ENCODE assay signal across 1 cellular context in the genomic region with DNA sequence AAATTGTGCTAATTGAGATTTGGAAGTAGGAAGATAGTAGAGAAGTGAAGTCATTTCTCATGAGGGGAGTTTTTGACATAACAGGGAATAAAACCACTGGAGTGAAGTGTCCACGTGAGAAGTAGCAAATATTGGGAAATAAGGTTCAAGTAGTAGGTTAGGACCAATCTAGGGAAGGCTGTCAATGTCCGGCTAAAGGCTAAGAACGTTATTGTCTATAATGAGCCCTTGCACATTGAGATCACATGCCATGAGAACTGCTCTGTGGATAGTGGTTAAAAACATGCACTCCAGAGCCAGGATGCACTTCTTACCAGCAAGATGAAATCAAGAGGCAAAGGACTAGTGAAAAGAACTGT.
TF ChIP-seq lines count a peak whose summit lies in the region.

No MANE protein-coding gene starts in this region.

TF ChIP-seq in SK-N-SH, 30 proteins besides CTCF, POLR2A, EP300 and RAD21:
- TF ChIP-seq, protein P1, sequence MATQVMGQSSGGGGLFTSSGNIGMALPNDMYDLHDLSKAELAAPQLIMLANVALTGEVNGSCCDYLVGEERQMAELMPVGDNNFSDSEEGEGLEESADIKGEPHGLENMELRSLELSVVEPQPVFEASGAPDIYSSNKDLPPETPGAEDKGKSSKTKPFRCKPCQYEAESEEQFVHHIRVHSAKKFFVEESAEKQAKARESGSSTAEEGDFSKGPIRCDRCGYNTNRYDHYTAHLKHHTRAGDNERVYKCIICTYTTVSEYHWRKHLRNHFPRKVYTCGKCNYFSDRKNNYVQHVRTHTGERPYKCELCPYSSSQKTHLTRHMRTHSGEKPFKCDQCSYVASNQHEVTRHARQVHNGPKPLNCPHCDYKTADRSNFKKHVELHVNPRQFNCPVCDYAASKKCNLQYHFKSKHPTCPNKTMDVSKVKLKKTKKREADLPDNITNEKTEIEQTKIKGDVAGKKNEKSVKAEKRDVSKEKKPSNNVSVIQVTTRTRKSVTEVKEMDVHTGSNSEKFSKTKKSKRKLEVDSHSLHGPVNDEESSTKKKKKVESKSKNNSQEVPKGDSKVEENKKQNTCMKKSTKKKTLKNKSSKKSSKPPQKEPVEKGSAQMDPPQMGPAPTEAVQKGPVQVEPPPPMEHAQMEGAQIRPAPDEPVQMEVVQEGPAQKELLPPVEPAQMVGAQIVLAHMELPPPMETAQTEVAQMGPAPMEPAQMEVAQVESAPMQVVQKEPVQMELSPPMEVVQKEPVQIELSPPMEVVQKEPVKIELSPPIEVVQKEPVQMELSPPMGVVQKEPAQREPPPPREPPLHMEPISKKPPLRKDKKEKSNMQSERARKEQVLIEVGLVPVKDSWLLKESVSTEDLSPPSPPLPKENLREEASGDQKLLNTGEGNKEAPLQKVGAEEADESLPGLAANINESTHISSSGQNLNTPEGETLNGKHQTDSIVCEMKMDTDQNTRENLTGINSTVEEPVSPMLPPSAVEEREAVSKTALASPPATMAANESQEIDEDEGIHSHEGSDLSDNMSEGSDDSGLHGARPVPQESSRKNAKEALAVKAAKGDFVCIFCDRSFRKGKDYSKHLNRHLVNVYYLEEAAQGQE (IDR thresholded peaks at IDR 0.05; ENCODE audit: low read depth, low read length), result no peak
- TF ChIP-seq, protein P2, sequence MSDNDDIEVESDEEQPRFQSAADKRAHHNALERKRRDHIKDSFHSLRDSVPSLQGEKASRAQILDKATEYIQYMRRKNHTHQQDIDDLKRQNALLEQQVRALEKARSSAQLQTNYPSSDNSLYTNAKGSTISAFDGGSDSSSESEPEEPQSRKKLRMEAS (IDR thresholded peaks at IDR 0.05; ENCODE audit: low read depth), result no peak
- TF ChIP-seq, protein P3, sequence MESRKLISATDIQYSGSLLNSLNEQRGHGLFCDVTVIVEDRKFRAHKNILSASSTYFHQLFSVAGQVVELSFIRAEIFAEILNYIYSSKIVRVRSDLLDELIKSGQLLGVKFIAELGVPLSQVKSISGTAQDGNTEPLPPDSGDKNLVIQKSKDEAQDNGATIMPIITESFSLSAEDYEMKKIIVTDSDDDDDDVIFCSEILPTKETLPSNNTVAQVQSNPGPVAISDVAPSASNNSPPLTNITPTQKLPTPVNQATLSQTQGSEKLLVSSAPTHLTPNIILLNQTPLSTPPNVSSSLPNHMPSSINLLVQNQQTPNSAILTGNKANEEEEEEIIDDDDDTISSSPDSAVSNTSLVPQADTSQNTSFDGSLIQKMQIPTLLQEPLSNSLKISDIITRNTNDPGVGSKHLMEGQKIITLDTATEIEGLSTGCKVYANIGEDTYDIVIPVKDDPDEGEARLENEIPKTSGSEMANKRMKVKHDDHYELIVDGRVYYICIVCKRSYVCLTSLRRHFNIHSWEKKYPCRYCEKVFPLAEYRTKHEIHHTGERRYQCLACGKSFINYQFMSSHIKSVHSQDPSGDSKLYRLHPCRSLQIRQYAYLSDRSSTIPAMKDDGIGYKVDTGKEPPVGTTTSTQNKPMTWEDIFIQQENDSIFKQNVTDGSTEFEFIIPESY (IDR thresholded peaks at IDR 0.05; ENCODE audit: borderline replicate concordance, low read depth), result no peak
- TF ChIP-seq FOSL2 (IDR thresholded peaks at IDR 0.05; ENCODE audit: borderline replicate concordance, low read depth) (no peak), TAF1 (IDR thresholded peaks at IDR 0.05; ENCODE audit: borderline replicate concordance, low read depth, low read length) (no peak), CHD2 (IDR thresholded peaks at IDR 0.05; ENCODE audit: low read length, partially characterized antibody) (no peak), TEAD4 (IDR thresholded peaks at IDR 0.05; ENCODE audit: borderline replicate concordance, insufficient read depth) (no peak), YY1 (IDR thresholded peaks at IDR 0.05; ENCODE audit: low read depth) (no peak), TCF12 (IDR thresholded peaks at IDR 0.05) (no peak)
- TF ChIP-seq, protein P4, sequence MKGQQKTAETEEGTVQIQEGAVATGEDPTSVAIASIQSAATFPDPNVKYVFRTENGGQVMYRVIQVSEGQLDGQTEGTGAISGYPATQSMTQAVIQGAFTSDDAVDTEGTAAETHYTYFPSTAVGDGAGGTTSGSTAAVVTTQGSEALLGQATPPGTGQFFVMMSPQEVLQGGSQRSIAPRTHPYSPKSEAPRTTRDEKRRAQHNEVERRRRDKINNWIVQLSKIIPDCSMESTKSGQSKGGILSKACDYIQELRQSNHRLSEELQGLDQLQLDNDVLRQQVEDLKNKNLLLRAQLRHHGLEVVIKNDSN (IDR thresholded peaks at IDR 0.05; ENCODE audit: borderline replicate concordance, low read depth), result no peak
TF ChIP-seq in SK-N-SH: peak in this region for 0.
